8 cellular contexts compared by ENCODE assay signal in the genomic region with DNA sequence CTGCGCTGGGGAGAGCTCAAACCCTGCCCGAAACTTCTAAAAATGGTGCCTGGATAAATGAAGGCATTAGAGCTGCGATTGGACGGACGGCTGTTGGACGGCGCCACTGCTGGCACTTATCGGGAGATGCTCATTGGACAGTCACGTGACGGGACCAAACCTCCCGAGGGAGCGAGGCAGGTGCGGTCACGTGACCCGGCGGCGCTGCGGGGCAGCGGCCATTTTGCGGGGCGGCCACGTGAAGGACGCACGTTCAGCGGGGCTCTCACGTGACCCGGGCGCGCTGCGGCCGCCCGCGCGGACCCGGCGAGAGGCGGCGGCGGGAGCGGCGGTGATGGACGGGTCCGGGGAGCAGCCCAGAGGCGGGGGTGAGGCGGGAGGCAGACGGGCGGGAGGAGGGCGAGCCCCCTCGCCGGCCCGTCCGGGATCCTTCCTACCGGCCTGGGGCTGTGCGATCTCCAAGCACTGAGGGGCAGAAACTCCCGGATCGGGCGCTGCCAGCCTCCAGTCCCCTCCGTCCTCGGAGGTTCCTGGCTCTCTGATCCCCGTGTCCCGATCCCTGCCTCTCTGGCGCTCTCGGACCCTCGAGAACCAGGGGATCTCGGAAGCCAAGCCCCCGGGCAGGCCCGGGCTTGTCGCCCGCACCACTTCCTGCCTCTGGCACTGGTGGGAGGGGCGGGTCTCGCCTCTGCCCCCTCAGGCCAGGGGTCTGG. TPM values are rescaled to one million over a fixed set of nuclear protein-coding genes. Genes with fewer than 3 reads are reported as not detected.
DNase-seq lines count a peak whose midpoint lies in the region; ATAC-seq and TF ChIP-seq lines count a peak whose summit lies in the region.

A gene (plus strand): TSS at position 281 of the 713 bp plus-strand sequence. CDS start 54 bp downstream, at position 335.

- ATAC-seq in HG02678 (IDR thresholded peaks at IDR 0.05; ENCODE audit: unreplicated experiment) (peak; percentile 91), Right ventricle myocardium superior (ENCODE audit: poor library complexity) (peak; percentile 97)
- peak; percentile 86 for ATAC-seq in activated naive CD8-positive, alpha-beta T cell treated with anti-CD3 and anti-CD28 coated beads, Interleukin-2, amount 50 U/mL, for 24 hours

- peak within 1 kb of the TSS; percentile 84 for H3K4me3 Mint-ChIP-seq in activated naive CD8-positive, alpha-beta T cell treated with anti-CD3 and anti-CD28 coated beads, Interleukin-2, amount 50 U/mL, for 24 hours

- H3K4me3 ChIP-seq in GM12865 (ENCODE audit: low read depth, low read length) (peak within 1 kb of the TSS; percentile 96), parathyroid adenoma (ENCODE audit: low read depth, low read length) (peak within 1 kb of the TSS; percentile 91), tibial artery (peak within 1 kb of the TSS; percentile 79 to 99)

- no peaks in the 10 kb centered on the region for H3K27me3 Mint-ChIP-seq in activated naive CD8-positive, alpha-beta T cell treated with anti-CD3 and anti-CD28 coated beads, Interleukin-2, amount 50 U/mL, for 24 hours

- H3K9ac ChIP-seq in parathyroid adenoma = peak within 1 kb of the TSS; percentile 32

- peak within 1 kb of the TSS; percentile 97 for H3K27ac Mint-ChIP-seq in activated naive CD8-positive, alpha-beta T cell treated with anti-CD3 and anti-CD28 coated beads, Interleukin-2, amount 50 U/mL, for 24 hours

- DNase-seq in GM12865 (ENCODE audit: low read depth) (peak; percentile 99), NCI-H1417 (lab: John Stamatoyannopoulos, UW) (peak; percentile 97 to 100 (median 98)), SW480 (ENCODE audit: low spot score) (peak; percentile 98), Right ventricle myocardium superior (peak; percentile 98), tibial artery (peak; percentile 94 to 99)
- peak; percentile 98 for DNase-seq in activated naive CD8-positive, alpha-beta T cell treated with anti-CD3 and anti-CD28 coated beads, Interleukin-2, amount 50 U/mL, for 24 hours

- H3K27ac ChIP-seq in parathyroid adenoma (peak within 1 kb of the TSS; percentile 51), tibial artery (peak within 1 kb of the TSS; percentile 91 to 94)

- intact Hi-C loops in Right ventricle myocardium superior (cut with DNase I) (no loop called here), tibial artery (cut with DNase I; ENCODE audit: low total_unique reads) (no loop called here)

- H3K9me3 Mint-ChIP-seq in activated naive CD8-positive, alpha-beta T cell treated with anti-CD3 and anti-CD28 coated beads, Interleukin-2, amount 50 U/mL, for 24 hours = no peaks in the 10 kb centered on the region

- TF ChIP-seq CTCF in GM12865 (IDR thresholded peaks at IDR 0.05; ENCODE audit: insufficient read depth, low read depth, low read length, missing control alignments) (no peak), parathyroid adenoma (IDR thresholded peaks at IDR 0.05) (no peak), tibial artery (IDR thresholded peaks at IDR 0.05) (peak in 1 of 2 experiments; percentile 34)

- no peaks in the 10 kb centered on the region for H3K79me2 ChIP-seq in parathyroid adenoma

- H3K36me3 ChIP-seq in parathyroid adenoma (ENCODE audit: control insufficient read depth, insufficient read depth, low read length) (no peaks in the 10 kb centered on the region), tibial artery (peaks cover 0 to 5% (median 0%) of the 10 kb centered on the region in 3 donors)

- H3K4me1 ChIP-seq in parathyroid adenoma (peaks cover 4% of the 10 kb centered on the region), tibial artery (peaks cover 0 to 20% (median 15%) of the 10 kb centered on the region in 4 donors)

- H3K4me1 Mint-ChIP-seq in activated naive CD8-positive, alpha-beta T cell treated with anti-CD3 and anti-CD28 coated beads, Interleukin-2, amount 50 U/mL, for 24 hours = peaks cover 30% of the 10 kb centered on the region

- H3K9me3 ChIP-seq in parathyroid adenoma (ENCODE audit: control insufficient read depth, low read length) (no peaks in the 10 kb centered on the region), tibial artery (no peaks in the 10 kb centered on the region)

- H3K27me3 ChIP-seq in parathyroid adenoma (ENCODE audit: control insufficient read depth, insufficient read depth, low read length) = no peaks in the 10 kb centered on the region
- no peaks in the 10 kb centered on the region for H3K27me3 ChIP-seq in tibial artery

- H3K36me3 Mint-ChIP-seq in activated naive CD8-positive, alpha-beta T cell treated with anti-CD3 and anti-CD28 coated beads, Interleukin-2, amount 50 U/mL, for 24 hours (ENCODE audit: low read depth) = peaks cover 19% of the 10 kb centered on the region

- peak within 1 kb of the TSS; percentile 97 for H2AFZ ChIP-seq in parathyroid adenoma

- peak within 1 kb of the TSS; percentile 95 for H3K4me2 ChIP-seq in parathyroid adenoma (ENCODE audit: low read length)

RNA-seq across cellular contexts. Expression of the gene that starts here (rescaled TPM):
- total RNA-seq in Right ventricle myocardium superior = 21.5 TPM

Comparison
In these comparisons a context has a peak if more than half of its experiments do, and no peak if none do; other contexts are left out.
1. Peak in every context shown above with its lines: DNase-seq, ATAC-seq, H3K4me3 ChIP-seq and H3K27ac ChIP-seq.